1 cellular context compared by ENCODE assay signal in genomic region chr6:116560130-116560529, GRCh38.
TF ChIP-seq lines count a peak whose summit lies in the region.

No MANE protein-coding gene starts in this region.

TF ChIP-seq in HepG2, 621 proteins besides CTCF, POLR2A, EP300 and RAD21:
- TF ChIP-seq U2AF2 (IDR thresholded peaks at IDR 0.05; ENCODE audit: low read depth, low read length) (no peak), ATF7 (IDR thresholded peaks at IDR 0.05) (peak; percentile 72), ATF7 (CRISPR knock-in tag; IDR thresholded peaks at IDR 0.05) (no peak)
- TF ChIP-seq, protein P1, sequence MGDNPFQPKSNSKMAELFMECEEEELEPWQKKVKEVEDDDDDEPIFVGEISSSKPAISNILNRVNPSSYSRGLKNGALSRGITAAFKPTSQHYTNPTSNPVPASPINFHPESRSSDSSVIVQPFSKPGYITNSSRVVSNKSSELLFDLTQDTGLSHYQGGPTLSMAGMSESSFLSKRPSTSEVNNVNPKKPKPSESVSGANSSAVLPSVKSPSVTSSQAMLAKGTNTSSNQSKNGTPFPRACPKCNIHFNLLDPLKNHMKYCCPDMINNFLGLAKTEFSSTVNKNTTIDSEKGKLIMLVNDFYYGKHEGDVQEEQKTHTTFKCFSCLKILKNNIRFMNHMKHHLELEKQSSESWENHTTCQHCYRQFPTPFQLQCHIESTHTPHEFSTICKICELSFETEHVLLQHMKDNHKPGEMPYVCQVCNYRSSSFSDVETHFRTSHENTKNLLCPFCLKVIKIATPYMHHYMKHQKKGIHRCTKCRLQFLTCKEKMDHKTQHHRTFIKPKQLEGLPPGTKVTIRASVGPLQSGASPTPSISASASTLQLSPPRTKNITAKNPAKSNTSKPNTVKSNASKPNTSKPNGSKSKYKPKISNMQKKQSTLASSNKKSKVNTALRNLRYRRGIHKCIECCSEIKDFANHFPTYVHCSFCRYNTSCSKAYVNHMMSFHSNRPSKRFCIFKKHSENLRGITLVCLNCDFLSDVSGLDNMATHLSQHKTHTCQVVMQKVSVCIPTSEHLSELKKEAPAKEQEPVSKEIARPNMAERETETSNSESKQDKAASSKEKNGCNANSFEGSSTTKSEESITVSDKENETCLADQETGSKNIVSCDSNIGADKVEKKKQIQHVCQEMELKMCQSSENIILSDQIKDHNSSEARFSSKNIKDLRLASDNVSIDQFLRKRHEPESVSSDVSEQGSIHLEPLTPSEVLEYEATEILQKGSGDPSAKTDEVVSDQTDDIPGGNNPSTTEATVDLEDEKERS (CRISPR knock-in tag; IDR thresholded peaks at IDR 0.05), result no peak
- TF ChIP-seq, protein P2, sequence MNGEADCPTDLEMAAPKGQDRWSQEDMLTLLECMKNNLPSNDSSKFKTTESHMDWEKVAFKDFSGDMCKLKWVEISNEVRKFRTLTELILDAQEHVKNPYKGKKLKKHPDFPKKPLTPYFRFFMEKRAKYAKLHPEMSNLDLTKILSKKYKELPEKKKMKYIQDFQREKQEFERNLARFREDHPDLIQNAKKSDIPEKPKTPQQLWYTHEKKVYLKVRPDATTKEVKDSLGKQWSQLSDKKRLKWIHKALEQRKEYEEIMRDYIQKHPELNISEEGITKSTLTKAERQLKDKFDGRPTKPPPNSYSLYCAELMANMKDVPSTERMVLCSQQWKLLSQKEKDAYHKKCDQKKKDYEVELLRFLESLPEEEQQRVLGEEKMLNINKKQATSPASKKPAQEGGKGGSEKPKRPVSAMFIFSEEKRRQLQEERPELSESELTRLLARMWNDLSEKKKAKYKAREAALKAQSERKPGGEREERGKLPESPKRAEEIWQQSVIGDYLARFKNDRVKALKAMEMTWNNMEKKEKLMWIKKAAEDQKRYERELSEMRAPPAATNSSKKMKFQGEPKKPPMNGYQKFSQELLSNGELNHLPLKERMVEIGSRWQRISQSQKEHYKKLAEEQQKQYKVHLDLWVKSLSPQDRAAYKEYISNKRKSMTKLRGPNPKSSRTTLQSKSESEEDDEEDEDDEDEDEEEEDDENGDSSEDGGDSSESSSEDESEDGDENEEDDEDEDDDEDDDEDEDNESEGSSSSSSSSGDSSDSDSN (CRISPR knock-in tag; IDR thresholded peaks at IDR 0.05), result no peak
TF ChIP-seq in HepG2: peak in this region for 1.
